ENCODE assay signal across 1 cellular context in the genomic region with DNA sequence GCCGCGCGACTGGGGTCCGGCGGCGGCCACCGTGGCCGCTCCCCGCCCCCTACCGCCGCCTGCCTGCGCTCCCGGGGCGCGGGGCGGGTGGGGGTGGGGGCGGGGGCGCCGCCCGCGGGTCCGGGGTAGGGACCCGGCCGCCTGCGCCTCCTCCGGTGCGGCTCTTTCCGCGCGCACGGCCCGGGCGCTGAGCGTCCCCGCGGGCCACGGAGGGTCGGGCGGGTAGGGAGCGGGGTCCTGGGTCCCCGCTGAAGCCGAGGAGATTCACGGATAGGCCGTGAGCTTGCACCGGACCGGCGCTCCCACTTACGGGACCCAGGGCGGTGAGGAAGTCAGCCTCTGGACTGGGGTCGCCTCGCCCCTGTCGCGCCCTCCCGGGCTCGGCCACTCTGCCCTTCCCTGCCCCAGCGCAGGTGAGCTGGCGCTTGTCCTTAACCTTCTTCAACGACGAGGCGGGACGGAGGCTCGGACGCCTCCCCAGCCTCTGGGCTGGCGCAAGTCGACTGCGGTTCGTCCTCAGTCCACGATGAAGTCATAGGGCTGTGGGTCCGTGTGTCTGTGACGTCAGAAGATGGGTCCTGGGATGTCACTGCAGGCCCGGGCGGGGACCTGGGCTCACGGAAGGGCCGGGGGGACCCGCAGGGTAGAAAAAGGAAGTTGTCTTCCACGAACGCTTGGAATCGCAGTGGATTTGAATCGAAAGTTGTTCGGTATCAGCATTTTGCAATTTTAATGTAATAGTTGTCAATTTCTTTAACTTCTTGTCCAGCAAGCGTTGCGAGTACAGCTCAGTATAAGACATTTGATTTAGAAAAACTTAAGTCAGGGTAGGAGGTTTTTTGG.
A peak's percentile ranks its signal among the peaks of the same experiment; 100 is the strongest.
TF ChIP-seq lines count a peak whose summit lies in the region.

No MANE protein-coding gene starts in this region.

TF ChIP-seq in GM12878, 131 proteins besides CTCF, POLR2A, EP300 and RAD21 (continued from another document and continues in another):
- TF ChIP-seq, protein P1, sequence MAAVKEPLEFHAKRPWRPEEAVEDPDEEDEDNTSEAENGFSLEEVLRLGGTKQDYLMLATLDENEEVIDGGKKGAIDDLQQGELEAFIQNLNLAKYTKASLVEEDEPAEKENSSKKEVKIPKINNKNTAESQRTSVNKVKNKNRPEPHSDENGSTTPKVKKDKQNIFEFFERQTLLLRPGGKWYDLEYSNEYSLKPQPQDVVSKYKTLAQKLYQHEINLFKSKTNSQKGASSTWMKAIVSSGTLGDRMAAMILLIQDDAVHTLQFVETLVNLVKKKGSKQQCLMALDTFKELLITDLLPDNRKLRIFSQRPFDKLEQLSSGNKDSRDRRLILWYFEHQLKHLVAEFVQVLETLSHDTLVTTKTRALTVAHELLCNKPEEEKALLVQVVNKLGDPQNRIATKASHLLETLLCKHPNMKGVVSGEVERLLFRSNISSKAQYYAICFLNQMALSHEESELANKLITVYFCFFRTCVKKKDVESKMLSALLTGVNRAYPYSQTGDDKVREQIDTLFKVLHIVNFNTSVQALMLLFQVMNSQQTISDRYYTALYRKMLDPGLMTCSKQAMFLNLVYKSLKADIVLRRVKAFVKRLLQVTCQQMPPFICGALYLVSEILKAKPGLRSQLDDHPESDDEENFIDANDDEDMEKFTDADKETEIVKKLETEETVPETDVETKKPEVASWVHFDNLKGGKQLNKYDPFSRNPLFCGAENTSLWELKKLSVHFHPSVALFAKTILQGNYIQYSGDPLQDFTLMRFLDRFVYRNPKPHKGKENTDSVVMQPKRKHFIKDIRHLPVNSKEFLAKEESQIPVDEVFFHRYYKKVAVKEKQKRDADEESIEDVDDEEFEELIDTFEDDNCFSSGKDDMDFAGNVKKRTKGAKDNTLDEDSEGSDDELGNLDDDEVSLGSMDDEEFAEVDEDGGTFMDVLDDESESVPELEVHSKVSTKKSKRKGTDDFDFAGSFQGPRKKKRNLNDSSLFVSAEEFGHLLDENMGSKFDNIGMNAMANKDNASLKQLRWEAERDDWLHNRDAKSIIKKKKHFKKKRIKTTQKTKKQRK (IDR thresholded peaks at IDR 0.05; ENCODE audit: low read depth, low read length), result no peak
- no peak for TF ChIP-seq TCF7 (IDR thresholded peaks at IDR 0.05; ENCODE audit: borderline replicate concordance)
- no peak for TF ChIP-seq CHD2 (IDR thresholded peaks at IDR 0.05; ENCODE audit: borderline replicate concordance, low read depth, low read length)
- TF ChIP-seq ESRRA (IDR thresholded peaks at IDR 0.05; ENCODE audit: low read length), result no peak
- TF ChIP-seq SP1 (IDR thresholded peaks at IDR 0.05; ENCODE audit: low read depth, low read length), result no peak
- TF ChIP-seq EGR1 (IDR thresholded peaks at IDR 0.05; ENCODE audit: borderline replicate concordance in 1 of 2, low read depth in 2 of 2, low read length in 2 of 2), result peak in 1 of 2 experiments; percentile 3; a peak in 1 of 3 replicates
- TF ChIP-seq EZH2 (IDR thresholded peaks at IDR 0.05; ENCODE audit: borderline replicate concordance, control insufficient read depth, low read depth, low read length), result no peak
- TF ChIP-seq ZNF207 (IDR thresholded peaks at IDR 0.05; ENCODE audit: borderline replicate concordance), result 0 out of 2 replicates have a peak, but pooled peaks have one; percentile 56
- TF ChIP-seq MYC (IDR thresholded peaks at IDR 0.05; ENCODE audit: insufficient read depth, insufficient read length, insufficient replicate concordance, low read length, severe bottlenecking), result no peak
- TF ChIP-seq RFX5 (IDR thresholded peaks at IDR 0.05; ENCODE audit: low read depth, low read length), result no peak
- TF ChIP-seq ZNF384 (IDR thresholded peaks at IDR 0.05; ENCODE audit: borderline replicate concordance, low read depth, low read length), result no peak
- no peak for TF ChIP-seq MTA2 (IDR thresholded peaks at IDR 0.05; ENCODE audit: low read depth)
- no peak for TF ChIP-seq SIN3A (IDR thresholded peaks at IDR 0.05; ENCODE audit: low read depth, low read length)
- peak; percentile 88 for TF ChIP-seq ATF7 (IDR thresholded peaks at IDR 0.05; ENCODE audit: low read depth)
- no peak for TF ChIP-seq PAX8 (IDR thresholded peaks at IDR 0.05)
- no peak for TF ChIP-seq NR2C1 (IDR thresholded peaks at IDR 0.05)
- TF ChIP-seq, protein P2, sequence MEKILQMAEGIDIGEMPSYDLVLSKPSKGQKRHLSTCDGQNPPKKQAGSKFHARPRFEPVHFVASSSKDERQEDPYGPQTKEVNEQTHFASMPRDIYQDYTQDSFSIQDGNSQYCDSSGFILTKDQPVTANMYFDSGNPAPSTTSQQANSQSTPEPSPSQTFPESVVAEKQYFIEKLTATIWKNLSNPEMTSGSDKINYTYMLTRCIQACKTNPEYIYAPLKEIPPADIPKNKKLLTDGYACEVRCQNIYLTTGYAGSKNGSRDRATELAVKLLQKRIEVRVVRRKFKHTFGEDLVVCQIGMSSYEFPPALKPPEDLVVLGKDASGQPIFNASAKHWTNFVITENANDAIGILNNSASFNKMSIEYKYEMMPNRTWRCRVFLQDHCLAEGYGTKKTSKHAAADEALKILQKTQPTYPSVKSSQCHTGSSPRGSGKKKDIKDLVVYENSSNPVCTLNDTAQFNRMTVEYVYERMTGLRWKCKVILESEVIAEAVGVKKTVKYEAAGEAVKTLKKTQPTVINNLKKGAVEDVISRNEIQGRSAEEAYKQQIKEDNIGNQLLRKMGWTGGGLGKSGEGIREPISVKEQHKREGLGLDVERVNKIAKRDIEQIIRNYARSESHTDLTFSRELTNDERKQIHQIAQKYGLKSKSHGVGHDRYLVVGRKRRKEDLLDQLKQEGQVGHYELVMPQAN (conservative IDR thresholded peaks at IDR 0.05), result peak; percentile 50; the same call in 1 of the 2 replicates
- no peak for TF ChIP-seq CHD1 (IDR thresholded peaks at IDR 0.05; ENCODE audit: low read depth, low read length)
- TF ChIP-seq ZNF217 (IDR thresholded peaks at IDR 0.05), result no peak
- peak; percentile 62 for TF ChIP-seq POLR2AphosphoS5 (IDR thresholded peaks at IDR 0.05; ENCODE audit: low read length)
- TF ChIP-seq NBN (IDR thresholded peaks at IDR 0.05), result peak; percentile 88
- no peak for TF ChIP-seq STAT3 (IDR thresholded peaks at IDR 0.05; ENCODE audit: low read depth, low read length)
- no peak for TF ChIP-seq PBX3 (IDR thresholded peaks at IDR 0.05; ENCODE audit: insufficient replicate concordance, low read depth, low read length)
- no peak for TF ChIP-seq JUND (IDR thresholded peaks at IDR 0.05; ENCODE audit: low read depth, low read length)
- no peak for TF ChIP-seq IRF5 (IDR thresholded peaks at IDR 0.05; ENCODE audit: borderline replicate concordance)
- TF ChIP-seq, protein P3, sequence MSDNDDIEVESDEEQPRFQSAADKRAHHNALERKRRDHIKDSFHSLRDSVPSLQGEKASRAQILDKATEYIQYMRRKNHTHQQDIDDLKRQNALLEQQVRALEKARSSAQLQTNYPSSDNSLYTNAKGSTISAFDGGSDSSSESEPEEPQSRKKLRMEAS (IDR thresholded peaks at IDR 0.05; ENCODE audit: low read depth, low read length), result no peak
- TF ChIP-seq MTA3 (IDR thresholded peaks at IDR 0.05; ENCODE audit: borderline replicate concordance, low read length), result no peak
- TF ChIP-seq JUNB (IDR thresholded peaks at IDR 0.05), result no peak
- TF ChIP-seq NRF1 (conservative IDR thresholded peaks at IDR 0.05; ENCODE audit: low read depth, low read length), result no peak
- peak; percentile 86 for TF ChIP-seq HDGF (IDR thresholded peaks at IDR 0.05)
- TF ChIP-seq BMI1 (IDR thresholded peaks at IDR 0.05; ENCODE audit: borderline replicate concordance), result no peak
- TF ChIP-seq PML (IDR thresholded peaks at IDR 0.05; ENCODE audit: low read length), result no peak
- TF ChIP-seq CBFB (IDR thresholded peaks at IDR 0.05; ENCODE audit: low read depth), result peak; percentile 28; the same call in 1 of the 2 replicates
- 0 out of 2 replicates have a peak, but pooled peaks have one; percentile 9 for TF ChIP-seq LARP7 (IDR thresholded peaks at IDR 0.05)
- TF ChIP-seq, protein P4, sequence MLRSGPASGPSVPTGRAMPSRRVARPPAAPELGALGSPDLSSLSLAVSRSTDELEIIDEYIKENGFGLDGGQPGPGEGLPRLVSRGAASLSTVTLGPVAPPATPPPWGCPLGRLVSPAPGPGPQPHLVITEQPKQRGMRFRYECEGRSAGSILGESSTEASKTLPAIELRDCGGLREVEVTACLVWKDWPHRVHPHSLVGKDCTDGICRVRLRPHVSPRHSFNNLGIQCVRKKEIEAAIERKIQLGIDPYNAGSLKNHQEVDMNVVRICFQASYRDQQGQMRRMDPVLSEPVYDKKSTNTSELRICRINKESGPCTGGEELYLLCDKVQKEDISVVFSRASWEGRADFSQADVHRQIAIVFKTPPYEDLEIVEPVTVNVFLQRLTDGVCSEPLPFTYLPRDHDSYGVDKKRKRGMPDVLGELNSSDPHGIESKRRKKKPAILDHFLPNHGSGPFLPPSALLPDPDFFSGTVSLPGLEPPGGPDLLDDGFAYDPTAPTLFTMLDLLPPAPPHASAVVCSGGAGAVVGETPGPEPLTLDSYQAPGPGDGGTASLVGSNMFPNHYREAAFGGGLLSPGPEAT (IDR thresholded peaks at IDR 0.05; ENCODE audit: low read depth), result no peak
- TF ChIP-seq, protein P5, sequence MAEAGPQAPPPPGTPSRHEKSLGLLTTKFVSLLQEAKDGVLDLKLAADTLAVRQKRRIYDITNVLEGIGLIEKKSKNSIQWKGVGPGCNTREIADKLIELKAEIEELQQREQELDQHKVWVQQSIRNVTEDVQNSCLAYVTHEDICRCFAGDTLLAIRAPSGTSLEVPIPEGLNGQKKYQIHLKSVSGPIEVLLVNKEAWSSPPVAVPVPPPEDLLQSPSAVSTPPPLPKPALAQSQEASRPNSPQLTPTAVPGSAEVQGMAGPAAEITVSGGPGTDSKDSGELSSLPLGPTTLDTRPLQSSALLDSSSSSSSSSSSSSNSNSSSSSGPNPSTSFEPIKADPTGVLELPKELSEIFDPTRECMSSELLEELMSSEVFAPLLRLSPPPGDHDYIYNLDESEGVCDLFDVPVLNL (IDR thresholded peaks at IDR 0.05; ENCODE audit: low read depth, low read length), result no peak
- TF ChIP-seq, protein P6, sequence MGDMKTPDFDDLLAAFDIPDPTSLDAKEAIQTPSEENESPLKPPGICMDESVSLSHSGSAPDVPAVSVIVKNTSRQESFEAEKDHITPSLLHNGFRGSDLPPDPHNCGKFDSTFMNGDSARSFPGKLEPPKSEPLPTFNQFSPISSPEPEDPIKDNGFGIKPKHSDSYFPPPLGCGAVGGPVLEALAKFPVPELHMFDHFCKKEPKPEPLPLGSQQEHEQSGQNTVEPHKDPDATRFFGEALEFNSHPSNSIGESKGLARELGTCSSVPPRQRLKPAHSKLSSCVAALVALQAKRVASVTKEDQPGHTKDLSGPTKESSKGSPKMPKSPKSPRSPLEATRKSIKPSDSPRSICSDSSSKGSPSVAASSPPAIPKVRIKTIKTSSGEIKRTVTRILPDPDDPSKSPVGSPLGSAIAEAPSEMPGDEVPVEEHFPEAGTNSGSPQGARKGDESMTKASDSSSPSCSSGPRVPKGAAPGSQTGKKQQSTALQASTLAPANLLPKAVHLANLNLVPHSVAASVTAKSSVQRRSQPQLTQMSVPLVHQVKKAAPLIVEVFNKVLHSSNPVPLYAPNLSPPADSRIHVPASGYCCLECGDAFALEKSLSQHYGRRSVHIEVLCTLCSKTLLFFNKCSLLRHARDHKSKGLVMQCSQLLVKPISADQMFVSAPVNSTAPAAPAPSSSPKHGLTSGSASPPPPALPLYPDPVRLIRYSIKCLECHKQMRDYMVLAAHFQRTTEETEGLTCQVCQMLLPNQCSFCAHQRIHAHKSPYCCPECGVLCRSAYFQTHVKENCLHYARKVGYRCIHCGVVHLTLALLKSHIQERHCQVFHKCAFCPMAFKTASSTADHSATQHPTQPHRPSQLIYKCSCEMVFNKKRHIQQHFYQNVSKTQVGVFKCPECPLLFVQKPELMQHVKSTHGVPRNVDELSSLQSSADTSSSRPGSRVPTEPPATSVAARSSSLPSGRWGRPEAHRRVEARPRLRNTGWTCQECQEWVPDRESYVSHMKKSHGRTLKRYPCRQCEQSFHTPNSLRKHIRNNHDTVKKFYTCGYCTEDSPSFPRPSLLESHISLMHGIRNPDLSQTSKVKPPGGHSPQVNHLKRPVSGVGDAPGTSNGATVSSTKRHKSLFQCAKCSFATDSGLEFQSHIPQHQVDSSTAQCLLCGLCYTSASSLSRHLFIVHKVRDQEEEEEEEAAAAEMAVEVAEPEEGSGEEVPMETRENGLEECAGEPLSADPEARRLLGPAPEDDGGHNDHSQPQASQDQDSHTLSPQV (IDR thresholded peaks at IDR 0.05), result no peak
- TF ChIP-seq SMAD1 (IDR thresholded peaks at IDR 0.05; ENCODE audit: low read depth, partially characterized antibody), result no peak
- no peak for TF ChIP-seq SMARCA5 (IDR thresholded peaks at IDR 0.05)
- no peak for TF ChIP-seq TCF3 (IDR thresholded peaks at IDR 0.05; ENCODE audit: borderline replicate concordance, insufficient read depth, low read depth, low read length)
- no peak for TF ChIP-seq ZNF274 (IDR thresholded peaks at IDR 0.05; ENCODE audit: insufficient read depth, insufficient read length)
- TF ChIP-seq, protein P7, sequence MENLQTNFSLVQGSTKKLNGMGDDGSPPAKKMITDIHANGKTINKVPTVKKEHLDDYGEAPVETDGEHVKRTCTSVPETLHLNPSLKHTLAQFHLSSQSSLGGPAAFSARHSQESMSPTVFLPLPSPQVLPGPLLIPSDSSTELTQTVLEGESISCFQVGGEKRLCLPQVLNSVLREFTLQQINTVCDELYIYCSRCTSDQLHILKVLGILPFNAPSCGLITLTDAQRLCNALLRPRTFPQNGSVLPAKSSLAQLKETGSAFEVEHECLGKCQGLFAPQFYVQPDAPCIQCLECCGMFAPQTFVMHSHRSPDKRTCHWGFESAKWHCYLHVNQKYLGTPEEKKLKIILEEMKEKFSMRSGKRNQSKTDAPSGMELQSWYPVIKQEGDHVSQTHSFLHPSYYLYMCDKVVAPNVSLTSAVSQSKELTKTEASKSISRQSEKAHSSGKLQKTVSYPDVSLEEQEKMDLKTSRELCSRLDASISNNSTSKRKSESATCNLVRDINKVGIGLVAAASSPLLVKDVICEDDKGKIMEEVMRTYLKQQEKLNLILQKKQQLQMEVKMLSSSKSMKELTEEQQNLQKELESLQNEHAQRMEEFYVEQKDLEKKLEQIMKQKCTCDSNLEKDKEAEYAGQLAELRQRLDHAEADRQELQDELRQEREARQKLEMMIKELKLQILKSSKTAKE (IDR thresholded peaks at IDR 0.05; ENCODE audit: low read depth, poor library complexity, severe bottlenecking), result no peak
- TF ChIP-seq SIX5 (IDR thresholded peaks at IDR 0.05; ENCODE audit: low read depth, low read length, severe bottlenecking), result no peak
- TF ChIP-seq SREBF2 (IDR thresholded peaks at IDR 0.05; ENCODE audit: low read length), result no peak
